In the genomic region with DNA sequence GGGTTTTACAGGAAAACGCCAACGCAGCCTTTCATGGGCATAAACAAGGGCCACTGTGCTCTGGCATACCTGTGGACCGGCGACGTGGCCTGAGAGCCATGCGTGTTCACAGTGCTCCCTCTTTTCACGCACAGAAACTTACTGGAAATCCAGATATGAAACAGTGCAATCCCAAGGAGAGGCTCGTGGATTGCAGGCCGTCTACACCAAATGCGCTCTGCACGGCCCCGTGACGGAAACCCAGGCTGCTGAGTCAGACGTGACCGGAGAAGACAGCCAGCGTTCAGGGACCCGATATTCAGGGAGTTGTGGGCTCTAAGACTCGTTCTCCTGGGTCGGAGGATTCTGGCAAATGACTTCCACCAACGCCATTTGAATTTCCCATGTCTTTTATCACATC, we compare ENCODE assay signal across 33 cellular contexts.
"Had no signal": no experiment of that assay in that cellular context is flagged by ENCODE, and none has a peak within 500 bp of the region (broad histone marks: within the 10 kb centered on the region; RNA-seq: fewer than 3 reads in every experiment).

No MANE protein-coding gene starts in this region.

- H3K4me1 ChIP-seq: esophagus muscularis mucosa, foreskin keratinocyte, gastrocnemius medialis, heart left ventricle had no signal

- H3K27ac Mint-ChIP-seq: activated B cell treated with CpG ODN at 0.5 μM for 24 hours; activated CD4-positive, alpha-beta memory T cell treated with anti-CD3 and anti-CD28 coated beads, Interleukin-2, amount 10 ng/mL, durations not matched to agents 7 days and 5 days; activated CD4-positive, alpha-beta T cell treated with anti-CD3 and anti-CD28 coated beads for 36 hours; activated CD4-positive, alpha-beta T cell treated with anti-CD3 and anti-CD28 coated beads, Interleukin-2, amount 10 ng/mL, durations not matched to agents 24 days and 14 days; activated naive CD8-positive, alpha-beta T cell; activated T-cell treated with anti-CD3 and anti-CD28 coated beads, Interleukin-2, amount 50 U/mL, for 24 hours; activated T-cell treated with anti-CD3 and anti-CD28 coated beads, Interleukin-2, amount 50 U/mL, for 72 hours; effector memory CD8-positive, alpha-beta T cell; T-helper 17 cell; T-helper 2 cell treated with Interferon-gamma antibody and Interleukin-4, amounts not matched to agents 5 μg/mL and 100 μg/mL, for 36 hours had no signal

- H3K27me3 ChIP-seq: brain microvascular endothelial cell, foreskin keratinocyte had no signal

- H3K9me3 Mint-ChIP-seq: activated B cell treated with CpG ODN at 0.5 μM for 24 hours; activated CD4-positive, alpha-beta T cell treated with anti-CD3 and anti-CD28 coated beads, Interleukin-2, amount 10 ng/mL, durations not matched to agents 24 days and 14 days; activated T-cell treated with anti-CD3 and anti-CD28 coated beads, Interleukin-2, amount 50 U/mL, for 24 hours; central memory CD8-positive, alpha-beta T cell; effector memory CD8-positive, alpha-beta T cell; T-helper 2 cell treated with Interferon-gamma antibody and Interleukin-4, amounts not matched to agents 5 μg/mL and 100 μg/mL, for 36 hours had no signal

- H3K4me3 Mint-ChIP-seq: activated B cell treated with CpG ODN at 0.5 μM for 24 hours; activated CD4-positive, alpha-beta memory T cell treated with anti-CD3 and anti-CD28 coated beads, Interleukin-2, amount 10 ng/mL, durations not matched to agents 7 days and 5 days; activated CD4-positive, alpha-beta T cell treated with anti-CD3 and anti-CD28 coated beads for 36 hours; activated CD4-positive, alpha-beta T cell treated with anti-CD3 and anti-CD28 coated beads, Interleukin-2, amount 10 ng/mL, durations not matched to agents 24 days and 14 days; activated naive CD8-positive, alpha-beta T cell; activated T-cell treated with anti-CD3 and anti-CD28 coated beads, Interleukin-2, amount 50 U/mL, for 24 hours; activated T-cell treated with anti-CD3 and anti-CD28 coated beads, Interleukin-2, amount 50 U/mL, for 72 hours; central memory CD8-positive, alpha-beta T cell; effector memory CD8-positive, alpha-beta T cell; T-helper 17 cell; T-helper 2 cell treated with Interferon-gamma antibody and Interleukin-4, amounts not matched to agents 5 μg/mL and 100 μg/mL, for 36 hours had no signal

- H3K9me3 ChIP-seq: gastrocnemius medialis, heart left ventricle had no signal

- H3K36me3 Mint-ChIP-seq: activated naive CD8-positive, alpha-beta T cell had no signal

- H3K27me3 Mint-ChIP-seq: activated B cell treated with CpG ODN at 0.5 μM for 24 hours; activated CD4-positive, alpha-beta memory T cell treated with anti-CD3 and anti-CD28 coated beads, Interleukin-2, amount 10 ng/mL, durations not matched to agents 7 days and 5 days; activated CD4-positive, alpha-beta T cell treated with anti-CD3 and anti-CD28 coated beads, Interleukin-2, amount 10 ng/mL, durations not matched to agents 24 days and 14 days had no signal

- H3K4me1 Mint-ChIP-seq: activated B cell treated with CpG ODN at 0.5 μM for 24 hours; activated CD4-positive, alpha-beta memory T cell treated with anti-CD3 and anti-CD28 coated beads, Interleukin-2, amount 10 ng/mL, durations not matched to agents 7 days and 5 days; activated CD4-positive, alpha-beta T cell treated with anti-CD3 and anti-CD28 coated beads for 36 hours; activated CD4-positive, alpha-beta T cell treated with anti-CD3 and anti-CD28 coated beads, Interleukin-2, amount 10 ng/mL, durations not matched to agents 24 days and 14 days; central memory CD8-positive, alpha-beta T cell; T-helper 17 cell had no signal

- H3K27ac ChIP-seq: brain microvascular endothelial cell, esophagus muscularis mucosa, foreskin keratinocyte, gastrocnemius medialis, heart left ventricle, WERI-Rb-1 had no signal

- H3K36me3 ChIP-seq: brain microvascular endothelial cell, esophagus muscularis mucosa, gastrocnemius medialis, heart left ventricle, WERI-Rb-1 had no signal

- H3K4me3 ChIP-seq: esophagus muscularis mucosa, gastrocnemius medialis, heart left ventricle had no signal

- DNase-seq: activated B cell treated with CpG ODN at 0.5 μM for 24 hours; activated CD4-positive, alpha-beta memory T cell treated with anti-CD3 and anti-CD28 coated beads, Interleukin-2, amount 10 ng/mL, durations not matched to agents 7 days and 5 days; activated CD4-positive, alpha-beta T cell treated with anti-CD3 and anti-CD28 coated beads for 36 hours; activated CD4-positive, alpha-beta T cell treated with anti-CD3 and anti-CD28 coated beads, Interleukin-2, amount 10 ng/mL, durations not matched to agents 24 days and 14 days; activated CD4-positive, CD25-positive, alpha-beta regulatory T cell treated with anti-CD3 and anti-CD28 coated beads, Interleukin-2, amount 50 U/mL, for 72 hours; activated CD8-positive, alpha-beta memory T cell treated with anti-CD3 and anti-CD28 coated beads, Interleukin-2, amount 50 U/mL, for 48 hours; activated effector memory CD4-positive, alpha-beta T cell treated with Interleukin-2 at 50 U/mL for 16 hours; activated gamma-delta T cell treated with Interleukin-2 at 50 U/mL for 16 hours; activated naive CD4-positive, alpha-beta T cell treated with anti-CD3 and anti-CD28 coated beads, Interleukin-2, amount 50 U/mL, for 16 hours; activated naive CD4-positive, alpha-beta T cell treated with Interleukin-2 at 50 U/mL for 16 hours; activated T-cell treated with anti-CD3 and anti-CD28 coated beads for 4 hours; activated T-cell treated with anti-CD3 and anti-CD28 coated beads, Interleukin-2, amount 50 U/mL, for 24 hours; activated T-cell treated with anti-CD3 and anti-CD28 coated beads, Interleukin-2, amount 50 U/mL, for 72 hours; amniotic stem cell; anterior cingulate cortex; brain microvascular endothelial cell; cortex of kidney; dermis blood vessel endothelial cell; effector CD4-positive, alpha-beta T cell; effector memory CD8-positive, alpha-beta T cell; erythroblast; foreskin keratinocyte; gastrocnemius medialis; glutamatergic neuron; heart left ventricle; T-helper 1 cell; T-helper 17 cell; T1000; WERI-Rb-1 had no signal

- ATAC-seq: activated CD4-positive, alpha-beta T cell treated with anti-CD3 and anti-CD28 coated beads for 36 hours; activated T-cell treated with anti-CD3 and anti-CD28 coated beads, Interleukin-2, amount 50 U/mL, for 72 hours; effector memory CD8-positive, alpha-beta T cell; foreskin keratinocyte; gastrocnemius medialis; heart left ventricle; T-helper 17 cell had no signal
